In the genomic region with DNA sequence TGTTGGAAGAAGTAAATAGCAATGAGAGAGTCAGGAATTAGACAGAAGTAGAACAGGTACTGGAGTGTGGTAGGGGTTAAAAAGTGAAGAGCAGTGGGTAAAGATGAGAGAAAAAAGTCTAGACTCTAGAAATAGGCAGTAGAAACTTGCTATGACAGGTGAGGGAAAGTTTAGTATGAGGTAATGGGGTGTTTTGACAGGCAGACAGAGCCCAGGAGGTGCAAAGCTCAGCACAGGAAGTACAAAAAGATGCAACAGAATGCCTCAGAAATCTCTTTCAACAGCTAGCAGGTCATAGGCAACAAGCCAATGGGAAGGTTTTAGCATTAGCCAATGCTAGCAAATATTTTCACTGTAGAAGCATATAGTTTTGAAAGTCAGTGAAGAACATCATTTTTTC, we compare ENCODE assay signal across 16 cellular contexts.
DNase-seq lines count a peak whose midpoint lies in the region; ATAC-seq, FAIRE-seq and TF ChIP-seq lines count a peak whose summit lies in the region.
"Had no signal": no experiment of that assay in that cellular context is flagged by ENCODE, and none has a peak within 500 bp of the region (broad histone marks: within the 10 kb centered on the region; RNA-seq: fewer than 3 reads in every experiment).

No MANE protein-coding gene starts in this region.

- TF ChIP-seq POLR2A in A549 (IDR thresholded peaks at IDR 0.05; ENCODE audit: low read length) (no peak), HepG2 (IDR thresholded peaks at IDR 0.05; ENCODE audit: insufficient read depth in 1 of 2, low read depth in 2 of 2, low read length in 2 of 2) (no peak)

- H3K36me3 ChIP-seq in WERI-Rb-1 (no peaks in the 10 kb centered on the region), HepG2 (replicated peaks in 1 of 2; ENCODE audit: control insufficient read depth in 1 of 2, insufficient read depth in 2 of 2, low read length in 2 of 2) (no peaks in the 10 kb centered on the region)
- H3K36me3 ChIP-seq: BLaER1 treated with 17β-estradiol and CSF1 and Interleukin-3, amounts not matched to agents 10 nM and 100 nM had no signal

- no peaks in the 10 kb centered on the region for H3K9me3 ChIP-seq in A549
- no peaks in the 10 kb centered on the region for H3K9me3 ChIP-seq in WERI-Rb-1 (ENCODE audit: severe bottlenecking)
- peaks cover 12% of the 10 kb centered on the region for H3K9me3 ChIP-seq in HepG2 (ENCODE audit: low read length)
- H3K9me3 ChIP-seq: BLaER1 treated with 17β-estradiol and CSF1 and Interleukin-3, amounts not matched to agents 10 nM and 100 nM had no signal

- intact Hi-C loops in HepG2 (cut with micrococcal nuclease; ENCODE audit: unreplicated experiment): no loop called here

- H3K4me3 ChIP-seq in A549: no peak overlapping the region
- no peak overlapping the region for H3K4me3 ChIP-seq in WERI-Rb-1 (ENCODE audit: low read depth, low read length)
- H3K4me3 ChIP-seq in HepG2 (replicated peaks in 1 of 3; ENCODE audit: insufficient read depth in 1 of 3, low read depth in 2 of 3, low read length in 3 of 3): no peak overlapping the region
- H3K4me3 ChIP-seq: BLaER1 treated with 17β-estradiol and CSF1 and Interleukin-3, amounts not matched to agents 10 nM and 100 nM had no signal

- DNase-seq in A549 (ENCODE audit: low read depth in 1 of 2, low spot score in 1 of 2): no peak
- peak; percentile 43 for DNase-seq in GM13977 (ENCODE audit: low spot score)
- DNase-seq in activated CD4-positive, alpha-beta T cell treated with anti-CD3 and anti-CD28 coated beads, Interleukin-2, amount 50 U/mL, for 1 hour: peak; percentile 4
- DNase-seq in WERI-Rb-1: no peak
- DNase-seq in NCI-H2107 treated with DMSO at 0.1 percent for 48 hours (lab: John Stamatoyannopoulos, UW; ENCODE audit: unreplicated experiment): no peak
- no peak for DNase-seq in D721Med (ENCODE audit: insufficient read length, low spot score)
- no peak for DNase-seq in HepG2 (ENCODE audit: low spot score)
- DNase-seq: aorta; HCEC 1CT; kidney glomerular epithelial cell; NCI-H2081; stimulated activated CD4-positive, alpha-beta T cell treated with anti-CD3 and anti-CD28 coated beads, Interleukin-2, amount 100 ng/mL, for 24 hours; stimulated activated naive B cell treated with anti-CD40 and anti-IgM and Interleukin-4, amounts not matched to agents 10 μg/mL and 1 μg/mL and 100 μg/mL, for 72 hours; SW 1271 had no signal

- FAIRE-seq in A549 (lab: Jason Lieb, UNC): no peak
- no peak for FAIRE-seq in D721Med (lab: Jason Lieb, UNC)
- no peak for FAIRE-seq in HepG2 (lab: Jason Lieb, UNC)

- H4K20me1 ChIP-seq in HepG2 (ENCODE audit: insufficient read depth, low read length): no peaks in the 10 kb centered on the region
- H4K20me1 ChIP-seq: BLaER1 treated with 17β-estradiol and CSF1 and Interleukin-3, amounts not matched to agents 10 nM and 100 nM had no signal

- ATAC-seq in A549 (no peak), HG02884 (IDR thresholded peaks at IDR 0.05; ENCODE audit: unreplicated experiment) (peak; percentile 56), HepG2 (no peak)
- ATAC-seq: stimulated activated naive B cell treated with anti-CD40 and anti-IgM and Interleukin-4, amounts not matched to agents 10 μg/mL and 1 μg/mL and 100 μg/mL, for 72 hours had no signal

- H3K4me2 ChIP-seq in A549 (peak overlapping the region; percentile 18; the same call in 2 of the 3 replicates), HepG2 (ENCODE audit: low read depth, low read length) (no peak overlapping the region)
- H3K4me2 ChIP-seq: BLaER1 treated with 17β-estradiol and CSF1 and Interleukin-3, amounts not matched to agents 10 nM and 100 nM had no signal

- no peak for TF ChIP-seq CTCF in A549 (IDR thresholded peaks at IDR 0.05)
- TF ChIP-seq CTCF in GM13977 (IDR thresholded peaks at IDR 0.05; ENCODE audit: extremely low read depth, insufficient read depth, missing control alignments): no peak
- TF ChIP-seq CTCF in WERI-Rb-1 (IDR thresholded peaks at IDR 0.05; ENCODE audit: low read depth, low read length): no peak
- TF ChIP-seq CTCF in D721Med (IDR thresholded peaks at IDR 0.05; ENCODE audit: insufficient read depth, missing control alignments): no peak
- no peak for TF ChIP-seq CTCF in HepG2 (CRISPR knock-in tag; IDR thresholded peaks at IDR 0.05)

- TF ChIP-seq EP300 in A549 (IDR thresholded peaks at IDR 0.05) (no peak), HepG2 (IDR thresholded peaks at IDR 0.05; ENCODE audit: low read depth in 2 of 2, low read length in 2 of 2) (no peak), HepG2 (CRISPR knock-in tag; IDR thresholded peaks at IDR 0.05; ENCODE audit: borderline replicate concordance) (no peak)

- H3K79me2 ChIP-seq in HepG2 (ENCODE audit: insufficient read depth, low read length): no peaks in the 10 kb centered on the region

- in situ Hi-C loops in GM13977 (cut with MboI; ENCODE audit: low pct_unique_long_range_greater_than_20kb, low sequenced_read_pairs, unreplicated experiment) (no loop called here), HepG2 (cut with HindIII; ENCODE audit: extremely low pct_ligation_motif_present, low pct_unique_long_range_greater_than_20kb) (no loop called here)

- no peak overlapping the region for H2AFZ ChIP-seq in HepG2 (ENCODE audit: low read length)

- H3K4me1 ChIP-seq in A549: peaks cover 63% of the 10 kb centered on the region
- no peaks in the 10 kb centered on the region for H3K4me1 ChIP-seq in HepG2 (ENCODE audit: insufficient read depth, low read length)
- H3K4me1 ChIP-seq: BLaER1 treated with 17β-estradiol and CSF1 and Interleukin-3, amounts not matched to agents 10 nM and 100 nM had no signal

- H3K27me3 ChIP-seq in WERI-Rb-1 (ENCODE audit: insufficient read depth, low read depth, severe bottlenecking) (no peaks in the 10 kb centered on the region), HepG2 (ENCODE audit: control insufficient read depth in 1 of 2, insufficient read depth in 2 of 2, low read length in 2 of 2) (no peaks in the 10 kb centered on the region)
- H3K27me3 ChIP-seq: BLaER1 treated with 17β-estradiol and CSF1 and Interleukin-3, amounts not matched to agents 10 nM and 100 nM had no signal

- no peak for TF ChIP-seq RAD21 in A549 (conservative IDR thresholded peaks at IDR 0.05 in 1 of 2, IDR thresholded peaks at IDR 0.05 in 1 of 2)
- no peak for TF ChIP-seq RAD21 in HepG2 (CRISPR knock-in tag; IDR thresholded peaks at IDR 0.05)

- peak overlapping the region in 1 of 2 experiments; percentile 57; a peak in 3 of 6 replicates for H3K27ac ChIP-seq in A549
- H3K27ac ChIP-seq in WERI-Rb-1: no peak overlapping the region
- no peak overlapping the region for H3K27ac ChIP-seq in HepG2 (ENCODE audit: extremely low read length, insufficient read depth, low read length)
- H3K27ac ChIP-seq: BLaER1 treated with 17β-estradiol and CSF1 and Interleukin-3, amounts not matched to agents 10 nM and 100 nM had no signal

- POLR2A ChIA-PET in A549 (lab: Yijun Ruan, JAX) (no interaction called here), HepG2 (lab: Yijun Ruan, JAX) (no interaction called here)

- CTCF ChIA-PET in A549 (lab: Yijun Ruan, JAX) (interaction anchor here (1.1 to 1.3 kb wide), 2 partner anchors 27 to 231 kb away, joined by 3 to 4 read pairs; no protein-coding TSS in a partner anchor), HepG2 (lab: Yijun Ruan, JAX; ENCODE audit: low intra/inter-chr PET ratio, low total read pairs) (no interaction called here)

- H3K9ac ChIP-seq in HepG2 (ENCODE audit: insufficient read depth, low read depth, low read length): no peak overlapping the region
- H3K9ac ChIP-seq: BLaER1 treated with 17β-estradiol and CSF1 and Interleukin-3, amounts not matched to agents 10 nM and 100 nM had no signal

- BruUV-seq in HepG2 (replicated peaks; lab: Mats Ljungman, UMichigan): no TSS peak

TF ChIP-seq in A549, 52 proteins besides CTCF, POLR2A, EP300 and RAD21 (continues in another document):
- TF ChIP-seq ZNF302 (CRISPR knock-in tag; IDR thresholded peaks at IDR 0.05): no peak
- no peak for TF ChIP-seq RCOR1 (IDR thresholded peaks at IDR 0.05; ENCODE audit: low read depth, low read length)
- TF ChIP-seq, protein P1, sequence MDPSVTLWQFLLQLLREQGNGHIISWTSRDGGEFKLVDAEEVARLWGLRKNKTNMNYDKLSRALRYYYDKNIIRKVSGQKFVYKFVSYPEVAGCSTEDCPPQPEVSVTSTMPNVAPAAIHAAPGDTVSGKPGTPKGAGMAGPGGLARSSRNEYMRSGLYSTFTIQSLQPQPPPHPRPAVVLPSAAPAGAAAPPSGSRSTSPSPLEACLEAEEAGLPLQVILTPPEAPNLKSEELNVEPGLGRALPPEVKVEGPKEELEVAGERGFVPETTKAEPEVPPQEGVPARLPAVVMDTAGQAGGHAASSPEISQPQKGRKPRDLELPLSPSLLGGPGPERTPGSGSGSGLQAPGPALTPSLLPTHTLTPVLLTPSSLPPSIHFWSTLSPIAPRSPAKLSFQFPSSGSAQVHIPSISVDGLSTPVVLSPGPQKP (IDR thresholded peaks at IDR 0.05; ENCODE audit: low read depth, low read length): no peak

TF ChIP-seq in HepG2, 621 proteins besides CTCF, POLR2A, EP300 and RAD21 (continues in another document):
- TF ChIP-seq SOX13 (IDR thresholded peaks at IDR 0.05) (no peak), SOX13 (CRISPR knock-in tag; conservative IDR thresholded peaks at IDR 0.05 in 1 of 2, IDR thresholded peaks at IDR 0.05 in 1 of 2) (no peak), ZSCAN29 (CRISPR knock-in tag; conservative IDR thresholded peaks at IDR 0.05) (no peak), ZNF251 (CRISPR knock-in tag; IDR thresholded peaks at IDR 0.05) (no peak), GZF1 (CRISPR knock-in tag; IDR thresholded peaks at IDR 0.05) (no peak)

Comparison
In these comparisons a context has a peak if more than half of its experiments do, and no peak if none do; other contexts are left out.
1. DNase-seq: peak in GM13977 (single experiment) and activated CD4-positive, alpha-beta T cell treated with anti-CD3 and anti-CD28 coated beads, Interleukin-2, amount 50 U/mL, for 1 hour (single experiment); none in A549 (0 of 2), WERI-Rb-1 (single experiment), NCI-H2107 treated with DMSO at 0.1 percent for 48 hours (single experiment), D721Med (single experiment) and HepG2 (single experiment).